8 cellular contexts compared by ENCODE assay signal in the genomic region with DNA sequence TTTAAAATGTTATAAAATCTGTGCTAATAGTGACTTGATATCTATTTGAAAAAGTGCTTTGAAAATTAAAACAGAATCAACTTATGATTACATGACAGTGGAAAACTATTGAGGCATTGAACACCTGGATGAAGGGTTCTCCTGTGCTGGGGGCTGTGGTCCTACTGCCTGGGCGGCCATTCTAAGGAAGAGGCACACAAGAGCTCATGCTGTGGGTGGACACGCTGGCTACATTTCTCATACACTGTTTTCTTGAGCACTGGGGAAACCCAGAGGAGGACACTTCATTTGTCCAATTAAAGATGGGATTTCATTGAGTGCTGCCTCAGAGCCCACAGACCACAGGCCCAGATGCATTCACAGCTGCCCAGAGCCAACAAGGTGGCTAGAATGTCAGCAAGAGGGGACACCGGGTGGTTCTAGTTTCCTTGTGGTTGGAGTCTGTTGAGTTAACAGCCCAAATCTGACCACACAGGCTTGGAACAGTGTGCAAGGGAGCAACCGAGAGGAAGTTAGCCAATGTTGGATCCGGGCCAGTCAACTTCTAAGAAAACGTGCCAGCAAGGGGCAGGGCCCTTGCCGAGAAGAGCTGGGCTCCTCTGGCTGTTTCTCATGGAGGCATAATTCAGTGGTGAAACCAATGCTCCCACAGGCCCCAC. TPM values are rescaled to one million over a fixed set of nuclear protein-coding genes. Genes with fewer than 3 reads are reported as not detected.
DNase-seq lines count a peak whose midpoint lies in the region; ATAC-seq and TF ChIP-seq lines count a peak whose summit lies in the region.

No MANE protein-coding gene starts in this region.

- H3K4me1 ChIP-seq in HCT116 (ENCODE audit: control insufficient read depth in 1 of 2, insufficient read depth in 2 of 2, low read length in 2 of 2) (peaks cover 7 to 8% of the 10 kb centered on the region in 2 experiments; a peak in 3 of 4 replicates), foreskin keratinocyte (peaks cover 16% of the 10 kb centered on the region), MM.1S (ENCODE audit: low read length) (peaks cover 15% of the 10 kb centered on the region)

- H2AFZ ChIP-seq in HCT116 (ENCODE audit: low read depth, low read length, poor library complexity, severe bottlenecking) (peak overlapping the region; percentile 63), MM.1S (ENCODE audit: low read length) (no peak overlapping the region)

- no peaks in the 10 kb centered on the region for H3K27me3 ChIP-seq in HCT116 (ENCODE audit: insufficient read depth, low read length)
- H3K27me3 ChIP-seq in foreskin keratinocyte: no peaks in the 10 kb centered on the region
- H3K27me3 ChIP-seq in MM.1S (replicated peaks; ENCODE audit: insufficient read depth, low read length): no peaks in the 10 kb centered on the region

- intact Hi-C loops in HCT116 (cut with micrococcal nuclease) (no loop called here), sciatic nerve (cut with DNase I) (no loop called here)

- TF ChIP-seq POLR2A in HCT116 (IDR thresholded peaks at IDR 0.05; ENCODE audit: borderline replicate concordance, extremely low read depth, insufficient read depth, insufficient read length): no peak

- H3K9me3 ChIP-seq in HCT116 (ENCODE audit: control insufficient read depth in 1 of 2, insufficient read depth in 1 of 2, low read depth in 1 of 2, low read length in 2 of 2) (no peaks in the 10 kb centered on the region), MM.1S (replicated peaks; ENCODE audit: insufficient read depth, low read length) (no peaks in the 10 kb centered on the region)

- no peak for TF ChIP-seq RAD21 in HCT116 (IDR thresholded peaks at IDR 0.05; ENCODE audit: low read depth)

- H4K20me1 ChIP-seq in HCT116 (ENCODE audit: insufficient read depth) (no peaks in the 10 kb centered on the region), MM.1S (ENCODE audit: insufficient read depth, low read length) (no peaks in the 10 kb centered on the region)

- POLR2A ChIA-PET in HCT116 (lab: Charles Lee): interaction anchor here (1.2 kb wide), 1 partner anchor 10 kb away, joined by 3 read pairs; no protein-coding TSS in a partner anchor

- RAD21 ChIA-PET in HCT116 (lab: Charles Lee; ENCODE audit: low non-redundant PET in 1 of 2, low total read pairs in 2 of 2, uncharacterized antibody in 2 of 2, unreplicated experiment in 2 of 2): interaction anchor here in 1 of 2 experiments (0.7 kb wide), 1 partner anchor 15 kb away, joined by 3 read pairs; no protein-coding TSS in a partner anchor

- H3K4me2 ChIP-seq in HCT116 (ENCODE audit: low read length) (no peak overlapping the region), MM.1S (ENCODE audit: low read depth, low read length) (no peak overlapping the region)

- H3K9ac ChIP-seq in HCT116 (ENCODE audit: low read length) (no peak overlapping the region), MM.1S (ENCODE audit: low read length) (no peak overlapping the region)

- H3K27ac ChIP-seq in HCT116 (ENCODE audit: low read depth, low read length) (no peak overlapping the region; the same call in 1 of the 2 replicates), foreskin keratinocyte (no peak overlapping the region), MM.1S (ENCODE audit: low read length) (no peak overlapping the region)

- CTCF ChIA-PET in HCT116 (lab: Charles Lee): interaction anchor here (0.8 kb wide), 1 partner anchor 10 kb away, joined by 4 read pairs; no protein-coding TSS in a partner anchor

- no peak for TF ChIP-seq CTCF in HCT116 (IDR thresholded peaks at IDR 0.05 in 2 of 3, conservative IDR thresholded peaks at IDR 0.05 in 1 of 3; ENCODE audit: borderline replicate concordance in 1 of 3, insufficient read depth in 1 of 3, low read depth in 2 of 3, low read length in 2 of 3)
- no peak for TF ChIP-seq CTCF in foreskin keratinocyte (conservative IDR thresholded peaks at IDR 0.05)
- no peak for TF ChIP-seq CTCF in MM.1S (IDR thresholded peaks at IDR 0.05; ENCODE audit: low read length)

- H3K4me3 ChIP-seq in HCT116 (replicated peaks in 1 of 2; ENCODE audit: low read depth in 1 of 2, low read length in 2 of 2) (no peak overlapping the region), MM.1S (ENCODE audit: low read length) (no peak overlapping the region)

- no peaks in the 10 kb centered on the region for H3K79me2 ChIP-seq in HCT116 (ENCODE audit: insufficient read depth, low read length)
- no peaks in the 10 kb centered on the region for H3K79me2 ChIP-seq in MM.1S (ENCODE audit: low read length)

- no TSS peak for BruUV-seq in HCT116 (replicated peaks; lab: Mats Ljungman, UMichigan)

- ATAC-seq in HCT116: peak; percentile 57
- ATAC-seq in foreskin keratinocyte: peak; percentile 28
- ATAC-seq in sciatic nerve: peak; percentile 98
- ATAC-seq in HG02623 (IDR thresholded peaks at IDR 0.05; ENCODE audit: unreplicated experiment): no peak

- H3K9me2 ChIP-seq in HCT116 (ENCODE audit: insufficient read depth) (no peaks in the 10 kb centered on the region), MM.1S (replicated peaks; ENCODE audit: insufficient read depth, low read length) (no peaks in the 10 kb centered on the region)

- peaks cover 10% of the 10 kb centered on the region; the same call in 1 of the 2 replicates for H3F3A ChIP-seq in MM.1S (ENCODE audit: insufficient read depth, low read length)

- DNase-seq in DMS79 treated with DMSO at 0.1 percent for 48 hours (lab: John Stamatoyannopoulos, UW) (peak; percentile 98), HCT116 (ENCODE audit: low read depth, low spot score) (no peak), NCI-H446 (lab: John Stamatoyannopoulos, UW) (peak; percentile 78 to 97), foreskin keratinocyte (peak; percentile 25 to 52), sciatic nerve (ENCODE audit: low spot score) (peak; percentile 91), MM.1S (no peak)
- DNase-seq in activated T-cell treated with anti-CD3 and anti-CD28 coated beads, Interleukin-2, amount 50 U/mL, for 48 hours: peak; percentile 69 to 74

- H3K36me3 ChIP-seq in HCT116 (ENCODE audit: control insufficient read depth in 1 of 2, insufficient read depth in 2 of 2, low read length in 2 of 2) (no peaks in the 10 kb centered on the region), MM.1S (replicated peaks; ENCODE audit: insufficient read depth, low read length) (no peaks in the 10 kb centered on the region)

TF ChIP-seq in HCT116, 20 proteins besides CTCF, POLR2A, EP300 and RAD21:
- TF ChIP-seq CEBPB (IDR thresholded peaks at IDR 0.05; ENCODE audit: low read depth) (no peak), SIN3A (IDR thresholded peaks at IDR 0.05; ENCODE audit: low read depth) (no peak)

RNA-seq across cellular contexts. Expression of a gene that starts 35.1 kb away (rescaled TPM):
- total RNA-seq in HCT116 (2021; ENCODE audit: unreplicated experiment) (17.4 TPM), foreskin keratinocyte (67.1 and 71.9 TPM in 2 replicates), sciatic nerve (45.1 TPM)
- 9.2 and 9.5 TPM in 2 replicates for polyA plus RNA-seq in HCT116 (2012)
- 9.5 and 11.1 TPM in 2 replicates for polyA plus RNA-seq in foreskin keratinocyte

Comparison
In these comparisons a context has a peak if more than half of its experiments do, and no peak if none do; other contexts are left out.
1. DNase-seq: peak in DMS79 treated with DMSO at 0.1 percent for 48 hours (single experiment), NCI-H446 (2 of 2), activated T-cell treated with anti-CD3 and anti-CD28 coated beads, Interleukin-2, amount 50 U/mL, for 48 hours (2 of 2), foreskin keratinocyte (2 of 2) and sciatic nerve (single experiment); none in HCT116 (single experiment) and MM.1S (single experiment).